In the genomic region with DNA sequence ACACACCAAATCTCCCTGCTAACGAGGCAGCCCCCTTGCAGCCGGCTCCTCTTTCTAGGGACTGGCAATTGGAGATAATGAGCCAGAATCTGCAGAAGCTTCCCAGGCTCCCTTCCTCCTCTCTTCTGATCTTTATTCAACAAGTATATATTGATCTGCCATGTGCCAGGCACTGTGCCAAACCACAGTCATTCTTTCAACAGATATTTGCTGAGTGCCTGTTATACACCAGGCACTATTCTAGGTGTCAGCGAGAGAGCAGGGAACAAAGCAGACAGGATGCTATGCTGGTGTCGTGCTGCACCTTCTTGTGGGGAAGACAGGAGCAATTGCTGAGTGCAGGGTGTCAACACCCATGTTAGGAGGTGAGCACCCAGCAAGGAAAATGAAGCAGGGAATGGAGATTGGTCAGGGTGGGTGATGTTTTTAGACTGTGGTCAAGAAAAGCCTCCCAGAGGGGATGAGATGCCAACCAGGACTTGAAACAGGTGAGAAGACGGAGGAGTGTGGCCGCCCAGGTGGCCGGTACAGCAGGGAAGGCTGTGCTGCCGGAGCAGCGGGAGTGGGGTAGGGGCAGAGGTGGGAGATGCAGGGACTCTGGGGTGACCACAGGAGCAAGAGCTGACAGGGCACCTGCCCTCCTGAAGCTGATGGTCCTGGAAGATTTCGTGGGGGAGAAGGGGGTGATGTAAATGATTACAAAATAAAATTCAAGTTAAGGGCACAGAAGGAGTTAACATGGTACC, we compare ENCODE assay signal across 15 cellular contexts.
DNase-seq lines count a peak whose midpoint lies in the region; ATAC-seq and TF ChIP-seq lines count a peak whose summit lies in the region.
"Had no signal": no experiment of that assay in that cellular context is flagged by ENCODE, and none has a peak within 500 bp of the region (broad histone marks: within the 10 kb centered on the region; RNA-seq: fewer than 3 reads in every experiment).

No MANE protein-coding gene starts in this region.

- H3K27ac ChIP-seq in AG04450 (ENCODE audit: low read depth, low read length) (no peak overlapping the region), fibroblast of lung (ENCODE audit: insufficient read depth, low read length) (no peak overlapping the region)
- H3K27ac ChIP-seq: testis had no signal

- no peak overlapping the region for H3K4me2 ChIP-seq in fibroblast of lung (ENCODE audit: extremely low read depth, insufficient read depth, low read length)

- H3K36me3 ChIP-seq in MG63 (no peaks in the 10 kb centered on the region), fibroblast of lung (ENCODE audit: control insufficient read depth, insufficient read depth, low read length) (no peaks in the 10 kb centered on the region)

- ATAC-seq in GM19452 (IDR thresholded peaks at IDR 0.05; ENCODE audit: unreplicated experiment) = no peak
- no peak for ATAC-seq in GM18520 (IDR thresholded peaks at IDR 0.05; ENCODE audit: unreplicated experiment)

- H3K4me3 Mint-ChIP-seq in nephron progenitor cell = no peak overlapping the region
- H3K4me3 Mint-ChIP-seq: activated CD4-positive, alpha-beta T cell treated with anti-CD3 and anti-CD28 coated beads, Interleukin-2, amount 10 ng/mL, durations not matched to agents 24 days and 14 days; activated naive CD8-positive, alpha-beta T cell had no signal

- H3K27me3 ChIP-seq in AG04450 (ENCODE audit: control insufficient read depth, insufficient read depth, low read length) (no peaks in the 10 kb centered on the region), MG63 (no peaks in the 10 kb centered on the region), fibroblast of lung (ENCODE audit: control insufficient read depth, insufficient read depth, low read length) (no peaks in the 10 kb centered on the region)
- H3K27me3 ChIP-seq: testis had no signal

- H3K9me3 Mint-ChIP-seq in nephron progenitor cell = no peaks in the 10 kb centered on the region
- H3K9me3 Mint-ChIP-seq: activated CD4-positive, alpha-beta T cell treated with anti-CD3 and anti-CD28 coated beads, Interleukin-2, amount 10 ng/mL, durations not matched to agents 24 days and 14 days had no signal

- H3K36me3 Mint-ChIP-seq in nephron progenitor cell (ENCODE audit: low read depth) = no peaks in the 10 kb centered on the region
- H3K36me3 Mint-ChIP-seq: activated naive CD8-positive, alpha-beta T cell had no signal

- H3K4me3 ChIP-seq in AG04450 (ENCODE audit: low read depth, low read length) (no peak overlapping the region), MG63 (no peak overlapping the region), fibroblast of lung (replicated peaks in 1 of 4; ENCODE audit: control extremely low read depth in 1 of 4, insufficient read depth in 1 of 4, low read depth in 3 of 4, low read length in 4 of 4) (no peak overlapping the region)
- H3K4me3 ChIP-seq: testis had no signal

- H3K9me3 ChIP-seq in AG04450 (ENCODE audit: control insufficient read depth, insufficient read depth, low read length) (no peaks in the 10 kb centered on the region), MG63 (no peaks in the 10 kb centered on the region), fibroblast of lung (ENCODE audit: control insufficient read depth, insufficient read depth, low read depth, low read length) (no peaks in the 10 kb centered on the region)
- H3K9me3 ChIP-seq: testis had no signal

- CTCF ChIA-PET in AG04450 (lab: Charles Lee) = interaction anchor here (0.6 kb wide), 1 partner anchor 20 kb away, joined by 3 read pairs; no protein-coding TSS in a partner anchor

- in situ Hi-C loops in GM13976 (cut with MboI; ENCODE audit: low sequenced_read_pairs, unreplicated experiment) = no loop called here

- TF ChIP-seq CTCF in AG04450 (IDR thresholded peaks at IDR 0.05; ENCODE audit: low read depth, low read length) = no peak
- no peak for TF ChIP-seq CTCF in fibroblast of lung (conservative IDR thresholded peaks at IDR 0.05 in 1 of 2, IDR thresholded peaks at IDR 0.05 in 1 of 2; ENCODE audit: low read depth in 1 of 2, low read length in 2 of 2)
- TF ChIP-seq CTCF in GM13976 (IDR thresholded peaks at IDR 0.05; ENCODE audit: borderline replicate concordance, control extremely low read depth, extremely low read depth, insufficient read depth, missing control alignments) = no peak
- TF ChIP-seq CTCF in nephron progenitor cell (IDR thresholded peaks at IDR 0.05) = no peak

- no peak overlapping the region for H3K27ac Mint-ChIP-seq in nephron progenitor cell
- H3K27ac Mint-ChIP-seq: activated CD4-positive, alpha-beta T cell treated with anti-CD3 and anti-CD28 coated beads, Interleukin-2, amount 10 ng/mL, durations not matched to agents 24 days and 14 days; activated naive CD8-positive, alpha-beta T cell had no signal

- POLR2A ChIA-PET in AG04450 (lab: Yijun Ruan, JAX) = no interaction called here

- H3K4me1 ChIP-seq in fibroblast of lung (ENCODE audit: control insufficient read depth, extremely low read depth, insufficient read depth, low read length) = no peaks in the 10 kb centered on the region
- H3K4me1 ChIP-seq: testis had no signal

- DNase-seq in AG04450 (ENCODE audit: low read depth, low spot score) (peak; percentile 6), MG63 (peak; percentile 11), NCI-H345 (lab: John Stamatoyannopoulos, UW) (peak; percentile 96), fibroblast of lung (ENCODE audit: low read depth in 2 of 2) (peak; percentile 34 to 44), GM13976 (ENCODE audit: low spot score) (no peak), nephron progenitor cell (no peak)
- DNase-seq: ACHN; activated CD4-positive, alpha-beta T cell treated with anti-CD3 and anti-CD28 coated beads, Interleukin-2, amount 10 ng/mL, durations not matched to agents 24 days and 14 days; activated T-cell treated with anti-CD3 and anti-CD28 coated beads, Interleukin-2, amount 50 U/mL, for 1 hour; stimulated activated CD8-positive, alpha-beta memory T cell treated with anti-CD3 and anti-CD28 coated beads, Interleukin-4, amount 100 ng/mL, for 48 hours; T-helper 9 cell; testis had no signal

- no peak overlapping the region for H3K9ac ChIP-seq in fibroblast of lung (ENCODE audit: insufficient read depth, low read length)

- peaks cover 10% of the 10 kb centered on the region for H3K4me1 Mint-ChIP-seq in nephron progenitor cell
- H3K4me1 Mint-ChIP-seq: activated CD4-positive, alpha-beta T cell treated with anti-CD3 and anti-CD28 coated beads, Interleukin-2, amount 10 ng/mL, durations not matched to agents 24 days and 14 days had no signal

- H3K27me3 Mint-ChIP-seq in nephron progenitor cell (ENCODE audit: low read depth, poor library complexity) = no peaks in the 10 kb centered on the region
- H3K27me3 Mint-ChIP-seq: activated CD4-positive, alpha-beta T cell treated with anti-CD3 and anti-CD28 coated beads, Interleukin-2, amount 10 ng/mL, durations not matched to agents 24 days and 14 days; activated naive CD8-positive, alpha-beta T cell had no signal

- H3K79me2 ChIP-seq in fibroblast of lung (ENCODE audit: control insufficient read depth, insufficient read depth, low read length) = no peaks in the 10 kb centered on the region

- H2AFZ ChIP-seq in fibroblast of lung (ENCODE audit: low read length) = no peak overlapping the region

- H4K20me1 ChIP-seq in fibroblast of lung (ENCODE audit: control insufficient read depth, extremely low read depth, insufficient read depth, low read length) = no peaks in the 10 kb centered on the region

Comparison
In these comparisons a context has a peak if more than half of its experiments do, and no peak if none do; other contexts are left out.
1. DNase-seq: peak in AG04450 (single experiment), MG63 (single experiment), NCI-H345 (single experiment) and fibroblast of lung (2 of 2); none in GM13976 (single experiment) and nephron progenitor cell (single experiment).